20 cellular contexts compared by ENCODE assay signal in genomic region chr5:179225387-179225786, GRCh38.
A peak's percentile ranks its signal among the peaks of the same experiment; 100 is the strongest.
DNase-seq lines count a peak whose midpoint lies in the region; ATAC-seq, FAIRE-seq and TF ChIP-seq lines count a peak whose summit lies in the region.
"Had no signal": no experiment of that assay in that cellular context is flagged by ENCODE, and none has a peak within 500 bp of the region (broad histone marks: within the 10 kb centered on the region; RNA-seq: fewer than 3 reads in every experiment).

No MANE protein-coding gene starts in this region.

- H3K9me3 Mint-ChIP-seq in endothelial cell (ENCODE audit: unreplicated experiment): peaks cover 15% of the 10 kb centered on the region

- in situ Hi-C loops in HepG2 (cut with HindIII; ENCODE audit: extremely low pct_ligation_motif_present, low pct_unique_long_range_greater_than_20kb): no loop called here

- TF ChIP-seq EP300 in HepG2 (IDR thresholded peaks at IDR 0.05; ENCODE audit: low read depth in 2 of 2, low read length in 2 of 2) (no peak), HepG2 (CRISPR knock-in tag; IDR thresholded peaks at IDR 0.05; ENCODE audit: borderline replicate concordance) (no peak), ovary (IDR thresholded peaks at IDR 0.05) (no peak)

- H3K27me3 Mint-ChIP-seq in endothelial cell (ENCODE audit: unreplicated experiment): peaks cover 22% of the 10 kb centered on the region
- H3K27me3 Mint-ChIP-seq: CD4-positive, alpha-beta T cell had no signal

- no peak overlapping the region for H3K4me3 Mint-ChIP-seq in endothelial cell (ENCODE audit: unreplicated experiment)
- H3K4me3 Mint-ChIP-seq: CD4-positive, alpha-beta T cell; GM23338 had no signal

- TF ChIP-seq POLR2A in right lobe of liver (IDR thresholded peaks at IDR 0.05): no peak
- TF ChIP-seq POLR2A in HepG2 (IDR thresholded peaks at IDR 0.05; ENCODE audit: insufficient read depth in 1 of 2, low read depth in 2 of 2, low read length in 2 of 2): no peak
- no peak for TF ChIP-seq POLR2A in ovary (IDR thresholded peaks at IDR 0.05)

- H4K20me1 ChIP-seq in HepG2 (ENCODE audit: insufficient read depth, low read length) (no peaks in the 10 kb centered on the region), smooth muscle cell (ENCODE audit: low read depth) (peaks cover 6% of the 10 kb centered on the region)

- H3K9me3 ChIP-seq in right lobe of liver (no peaks in the 10 kb centered on the region), HepG2 (ENCODE audit: low read length) (no peaks in the 10 kb centered on the region), ovary (no peaks in the 10 kb centered on the region), smooth muscle cell (replicated peaks; ENCODE audit: low read depth) (no peaks in the 10 kb centered on the region)

- no peaks in the 10 kb centered on the region for H3K36me3 ChIP-seq in right lobe of liver
- no peaks in the 10 kb centered on the region; a peak in 1 of 5 replicates for H3K36me3 ChIP-seq in HepG2 (replicated peaks in 1 of 2; ENCODE audit: control insufficient read depth in 1 of 2, insufficient read depth in 2 of 2, low read length in 2 of 2)
- H3K36me3 ChIP-seq in ovary: no peaks in the 10 kb centered on the region
- H3K36me3 ChIP-seq in smooth muscle cell (ENCODE audit: low read depth): no peaks in the 10 kb centered on the region

- no peak for TF ChIP-seq RAD21 in HepG2 (CRISPR knock-in tag; IDR thresholded peaks at IDR 0.05)

- H3K4me2 ChIP-seq in HepG2 (ENCODE audit: low read depth, low read length) (no peak overlapping the region), smooth muscle cell (no peak overlapping the region)
- H3K4me2 ChIP-seq: A549, GM23338 had no signal

- no TSS peak for BruUV-seq in HepG2 (replicated peaks; lab: Mats Ljungman, UMichigan)

- TF ChIP-seq CTCF in right lobe of liver (IDR thresholded peaks at IDR 0.05) (no peak), HepG2 (CRISPR knock-in tag; IDR thresholded peaks at IDR 0.05) (no peak), ovary (IDR thresholded peaks at IDR 0.05) (no peak), foreskin keratinocyte (conservative IDR thresholded peaks at IDR 0.05) (no peak), smooth muscle cell (IDR thresholded peaks at IDR 0.05; ENCODE audit: borderline replicate concordance, insufficient read depth, poor library complexity, severe bottlenecking) (no peak), endothelial cell (IDR thresholded peaks at IDR 0.05; ENCODE audit: unreplicated experiment) (no peak)

- no peak for FAIRE-seq in HepG2 (lab: Jason Lieb, UNC)
- FAIRE-seq: A549, GM12878, GM19239 had no signal

- intact Hi-C loops in right lobe of liver (cut with DNase I): no loop called here
- intact Hi-C loops in HepG2 (cut with micrococcal nuclease; ENCODE audit: unreplicated experiment): no loop called here
- intact Hi-C loops in ovary (cut with DNase I): no loop called here

- H3K4me3 ChIP-seq in right lobe of liver (no peak overlapping the region), HepG2 (replicated peaks in 1 of 3; ENCODE audit: insufficient read depth in 1 of 3, low read depth in 2 of 3, low read length in 3 of 3) (no peak overlapping the region), ovary (no peak overlapping the region), smooth muscle cell (no peak overlapping the region)
- H3K4me3 ChIP-seq: A549, GM12878, GM23338 had no signal

- no peak overlapping the region for H3K9ac ChIP-seq in HepG2 (ENCODE audit: insufficient read depth, low read depth, low read length)
- H3K9ac ChIP-seq in smooth muscle cell (ENCODE audit: low read depth): no peak overlapping the region

- no peak overlapping the region for H3K27ac ChIP-seq in right lobe of liver
- H3K27ac ChIP-seq in HepG2 (ENCODE audit: extremely low read length, insufficient read depth, low read length): no peak overlapping the region
- H3K27ac ChIP-seq in ovary: no peak overlapping the region
- no peak overlapping the region for H3K27ac ChIP-seq in foreskin keratinocyte
- H3K27ac ChIP-seq in smooth muscle cell (ENCODE audit: low read depth): no peak overlapping the region
- H3K27ac ChIP-seq: A549 had no signal

- no peak for ATAC-seq in right lobe of liver
- no peak for ATAC-seq in HepG2
- no peak for ATAC-seq in left lobe of liver
- ATAC-seq in foreskin keratinocyte: no peak
- ATAC-seq: A549, GM12878, GM23338 had no signal

- peaks cover 11% of the 10 kb centered on the region for H3K36me3 Mint-ChIP-seq in endothelial cell (ENCODE audit: low read depth, unreplicated experiment)

- no peak overlapping the region for H3K27ac Mint-ChIP-seq in endothelial cell (ENCODE audit: unreplicated experiment)
- H3K27ac Mint-ChIP-seq: CD4-positive, alpha-beta T cell; GM23338 had no signal

- CTCF ChIA-PET in HepG2 (lab: Yijun Ruan, JAX; ENCODE audit: low intra/inter-chr PET ratio, low total read pairs): no interaction called here

- WGBS in right lobe of liver (ENCODE audit: insufficient coverage, low coverage, low lambda C conversion rate, missing lambda C conversion rate): 61% methylated on average over 2 of the region's 19 CpGs
- WGBS in HepG2 (ENCODE audit: low lambda C conversion rate): 54% methylated on average over 17 of the region's 19 CpGs
- WGBS in ovary, 3 donors: 94 to 96% (median 96%) methylated on average over 19 of the region's 19 CpGs
- 95% methylated on average over 19 of the region's 19 CpGs for WGBS in smooth muscle cell (ENCODE audit: low lambda C conversion rate)

- DNase-seq in right lobe of liver (peak in 2 of 3 donors; percentile 35 to 46), HepG2 (ENCODE audit: low spot score) (no peak), left lobe of liver (ENCODE audit: low spot score) (peak; percentile 32), ovary (peak in 3 of 5 donors; percentile 7 to 19 (median 13)), dermis blood vessel endothelial cell (no peak), foreskin keratinocyte (no peak), smooth muscle cell (lab: John Stamatoyannopoulos, UW; ENCODE audit: unreplicated experiment) (no peak), endothelial cell (ENCODE audit: low spot score) (no peak)
- DNase-seq: GF-D8, KG1, NCI-H1105 treated with DMSO at 0.1 percent for 48 hours, NCI-H1694, NCI-H2081 treated with DMSO at 0.1 percent for 48 hours, OCI-M1 had no signal

- POLR2A ChIA-PET in HepG2 (lab: Yijun Ruan, JAX): no interaction called here

- H3K4me1 ChIP-seq in right lobe of liver (no peaks in the 10 kb centered on the region), HepG2 (ENCODE audit: insufficient read depth, low read length) (no peaks in the 10 kb centered on the region), ovary (ENCODE audit: insufficient read depth) (peaks cover 13% of the 10 kb centered on the region), foreskin keratinocyte (no peaks in the 10 kb centered on the region), smooth muscle cell (ENCODE audit: low read depth) (peaks cover 11% of the 10 kb centered on the region)
- H3K4me1 ChIP-seq: A549, Caco-2 had no signal

- no peaks in the 10 kb centered on the region for H3K4me1 Mint-ChIP-seq in endothelial cell (ENCODE audit: unreplicated experiment)

- H3K27me3 ChIP-seq in right lobe of liver (no peaks in the 10 kb centered on the region), HepG2 (ENCODE audit: control insufficient read depth in 1 of 2, insufficient read depth in 2 of 2, low read length in 2 of 2) (peaks cover 2 to 30% of the 10 kb centered on the region in 2 experiments; a peak in 4 of 5 replicates), ovary (no peaks in the 10 kb centered on the region), foreskin keratinocyte (no peaks in the 10 kb centered on the region), smooth muscle cell (ENCODE audit: low read depth) (no peaks in the 10 kb centered on the region)

- no peaks in the 10 kb centered on the region for H3F3A ChIP-seq in smooth muscle cell (ENCODE audit: low read depth)

- H2AFZ ChIP-seq in HepG2 (ENCODE audit: low read length) (no peak overlapping the region), smooth muscle cell (ENCODE audit: low read depth) (no peak overlapping the region)
- H2AFZ ChIP-seq: GM23338 had no signal

- no peaks in the 10 kb centered on the region for H3K79me2 ChIP-seq in HepG2 (ENCODE audit: insufficient read depth, low read length)
- no peaks in the 10 kb centered on the region for H3K79me2 ChIP-seq in smooth muscle cell (ENCODE audit: low read depth)

TF ChIP-seq in HepG2, 621 proteins besides CTCF, POLR2A, EP300 and RAD21 (continues in another document):
- TF ChIP-seq TRIM24 (CRISPR knock-in tag; IDR thresholded peaks at IDR 0.05) (no peak), ZNF281 (CRISPR knock-in tag; IDR thresholded peaks at IDR 0.05; ENCODE audit: borderline replicate concordance) (no peak), ZIK1 (CRISPR knock-in tag; IDR thresholded peaks at IDR 0.05; ENCODE audit: borderline replicate concordance, low read depth) (no peak), ZNF138 (CRISPR knock-in tag; IDR thresholded peaks at IDR 0.05; ENCODE audit: low read depth) (no peak), SRSF4 (IDR thresholded peaks at IDR 0.05; ENCODE audit: low read depth, low read length, poor library complexity, severe bottlenecking) (no peak), NFKBIZ (CRISPR knock-in tag; IDR thresholded peaks at IDR 0.05) (no peak), KDM1A (CRISPR knock-in tag; IDR thresholded peaks at IDR 0.05) (no peak), BHLHE40 (IDR thresholded peaks at IDR 0.05; ENCODE audit: low read length) (no peak), FOSL2 (CRISPR knock-in tag; IDR thresholded peaks at IDR 0.05) (no peak), TMF1 (CRISPR knock-in tag; IDR thresholded peaks at IDR 0.05; ENCODE audit: low read depth) (no peak), ZNF547 (CRISPR knock-in tag; IDR thresholded peaks at IDR 0.05) (no peak)

Comparison
In these comparisons a context has a peak if more than half of its experiments do, and no peak if none do; other contexts are left out.
1. DNase-seq: peak in right lobe of liver (2 of 3), left lobe of liver (single experiment) and ovary (3 of 5); none in HepG2 (single experiment), dermis blood vessel endothelial cell (single experiment), foreskin keratinocyte (0 of 2), smooth muscle cell (single experiment) and endothelial cell (single experiment).